In genomic region chr5:103510851-103511553, GRCh38 we compare ENCODE assay signal across 1 cellular context.
TF ChIP-seq lines count a peak whose summit lies in the region.

No MANE protein-coding gene starts in this region.

TF ChIP-seq in H1, 55 proteins besides CTCF, POLR2A, EP300 and RAD21:
- no peak for TF ChIP-seq SIRT6 (IDR thresholded peaks at IDR 0.05; ENCODE audit: low read length)
- TF ChIP-seq NANOG (IDR thresholded peaks at IDR 0.05; ENCODE audit: insufficient read depth, low read depth, low read length, poor library complexity, severe bottlenecking), result no peak
- no peak for TF ChIP-seq TAF7 (optimal IDR thresholded peaks at IDR 0.05; ENCODE audit: borderline replicate concordance, low read depth, low read length)
- TF ChIP-seq KDM5A (IDR thresholded peaks at IDR 0.05; ENCODE audit: low read length), result no peak
- no peak for TF ChIP-seq HDAC2 (IDR thresholded peaks at IDR 0.05; ENCODE audit: borderline replicate concordance in 1 of 2, low read depth in 2 of 2, low read length in 2 of 2)
- TF ChIP-seq TAF1 (IDR thresholded peaks at IDR 0.05; ENCODE audit: low read depth, low read length), result no peak
- no peak for TF ChIP-seq MAX (IDR thresholded peaks at IDR 0.05)
- TF ChIP-seq SP2 (IDR thresholded peaks at IDR 0.05; ENCODE audit: low read length), result no peak
- TF ChIP-seq GABPA (IDR thresholded peaks at IDR 0.05; ENCODE audit: borderline replicate concordance, insufficient read depth, low read length), result no peak
- no peak for TF ChIP-seq CHD7 (IDR thresholded peaks at IDR 0.05; ENCODE audit: insufficient replicate concordance, low read length)
